Comparison of ENCODE assay signal across 23 cellular contexts in the genomic region with DNA sequence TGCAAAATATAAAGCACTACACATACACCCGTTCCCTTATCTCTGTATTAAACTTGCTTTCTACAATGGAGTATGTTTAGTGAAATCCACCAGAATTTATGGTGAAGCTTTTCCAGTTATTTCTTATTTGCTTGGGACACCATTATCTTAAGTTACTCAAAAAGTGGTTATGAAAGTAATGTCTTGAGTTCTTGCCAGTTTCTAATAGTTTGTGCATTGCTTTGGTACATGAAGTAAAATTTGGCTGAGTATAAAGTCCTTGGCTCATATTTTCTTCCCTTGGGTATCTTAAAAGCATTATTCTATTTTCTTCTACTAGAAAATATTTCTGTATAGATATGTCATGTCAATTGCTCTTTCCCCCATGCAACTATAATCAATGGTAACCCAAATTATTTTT.
"Had no signal": no experiment of that assay in that cellular context is flagged by ENCODE, and none has a peak within 500 bp of the region (broad histone marks: within the 10 kb centered on the region; RNA-seq: fewer than 3 reads in every experiment).

No MANE protein-coding gene starts in this region.

- H3K4me3 ChIP-seq: cardiac muscle cell, K562 had no signal

- H3K36me3 ChIP-seq: cardiac muscle cell had no signal

- H3K27ac ChIP-seq: cardiac muscle cell had no signal

- H3K27me3 ChIP-seq: cardiac muscle cell had no signal

- DNase-seq: activated CD4-positive, alpha-beta T cell treated with anti-CD3 and anti-CD28 coated beads for 48 hours; activated CD4-positive, alpha-beta T cell treated with anti-CD3 and anti-CD28 coated beads, Interleukin-2, amount 50 U/mL, for 4 hours; activated CD4-positive, CD25-positive, alpha-beta regulatory T cell treated with anti-CD3 and anti-CD28 coated beads, Interleukin-2, amount 50 U/mL, for 72 hours; activated CD8-positive, alpha-beta memory T cell treated with anti-CD3 and anti-CD28 coated beads, Interleukin-2, amount 50 U/mL, for 48 hours; activated CD8-positive, alpha-beta T cell treated with anti-CD3 and anti-CD28 coated beads, Interleukin-2, amount 10 ng/mL, durations not matched to agents 7 days and 5 days; activated effector memory CD4-positive, alpha-beta T cell treated with Interleukin-2 at 50 U/mL for 16 hours; activated naive CD4-positive, alpha-beta T cell; activated T-cell treated with anti-CD3 and anti-CD28 coated beads, Interleukin-2, amount 50 U/mL, for 1 hour; amygdala; Karpas-422; NCI-H1105 treated with DMSO at 0.1 percent for 48 hours; NCI-H1436 treated with DMSO at 0.1 percent for 48 hours; NCI-H187; NCI-H2081; NCI-H446; NCI-H524; PC-3; SHP77 treated with DMSO at 0.1 percent for 48 hours; T-helper 17 cell; T-helper 9 cell had no signal

- ATAC-seq: activated CD8-positive, alpha-beta T cell treated with anti-CD3 and anti-CD28 coated beads, Interleukin-2, amount 10 ng/mL, durations not matched to agents 7 days and 5 days; K562; PC-3; T-helper 17 cell; WTC11 had no signal
